ENCODE assay signal across 16 cellular contexts in genomic region chr12:67451206-67451605, GRCh38.
DNase-seq lines count a peak whose midpoint lies in the region; ATAC-seq and TF ChIP-seq lines count a peak whose summit lies in the region.
"Had no signal": no experiment of that assay in that cellular context is flagged by ENCODE, and none has a peak within 500 bp of the region (broad histone marks: within the 10 kb centered on the region; RNA-seq: fewer than 3 reads in every experiment).

No MANE protein-coding gene starts in this region.

- TF ChIP-seq CTCF in GM10266 (IDR thresholded peaks at IDR 0.05; ENCODE audit: control insufficient read depth, insufficient read depth, low read depth, missing control alignments) (peak; percentile 2), natural killer cell (IDR thresholded peaks at IDR 0.05) (no peak), type B pancreatic cell (conservative IDR thresholded peaks at IDR 0.05) (no peak)

- intact Hi-C loops in natural killer cell (cut with micrococcal nuclease): no loop called here
- intact Hi-C loops in posterior vena cava (cut with DNase I): loop anchor here in 1 of 2 donors (10.0 kb wide), 1 partner anchor 194 kb away; the partner anchor contains the start of gene DYRK2

- H3K27ac Mint-ChIP-seq in T-helper 17 cell (peak overlapping the region; percentile 80), natural killer cell (peak overlapping the region; percentile 83 to 95), type B pancreatic cell (no peak overlapping the region)

- H3K9me3 ChIP-seq in T-helper 17 cell (ENCODE audit: control insufficient read depth, low read length, poor library complexity, severe bottlenecking): no peaks in the 10 kb centered on the region
- H3K9me3 ChIP-seq: Caco-2, HAP-1, SJSA1 had no signal

- H3K4me3 Mint-ChIP-seq in T-helper 17 cell (no peak overlapping the region), natural killer cell (no peak overlapping the region), type B pancreatic cell (no peak overlapping the region)
- H3K4me3 Mint-ChIP-seq: CD14-positive monocyte had no signal

- peaks cover 6% of the 10 kb centered on the region for H3K36me3 Mint-ChIP-seq in T-helper 17 cell (ENCODE audit: low read depth)
- H3K36me3 Mint-ChIP-seq in natural killer cell: no peaks in the 10 kb centered on the region
- no peaks in the 10 kb centered on the region for H3K36me3 Mint-ChIP-seq in type B pancreatic cell

- no peak for ATAC-seq in T-helper 17 cell
- ATAC-seq in natural killer cell: no peak

- no peaks in the 10 kb centered on the region for H3K9me3 Mint-ChIP-seq in natural killer cell
- no peaks in the 10 kb centered on the region for H3K9me3 Mint-ChIP-seq in type B pancreatic cell

- peaks cover 6% of the 10 kb centered on the region for H3K27me3 Mint-ChIP-seq in T-helper 17 cell
- H3K27me3 Mint-ChIP-seq in natural killer cell (ENCODE audit: low read depth in 2 of 2): peaks cover 4% of the 10 kb centered on the region in 2 donors
- no peaks in the 10 kb centered on the region for H3K27me3 Mint-ChIP-seq in type B pancreatic cell

- peaks cover 40% of the 10 kb centered on the region for H3K4me1 Mint-ChIP-seq in T-helper 17 cell
- H3K4me1 Mint-ChIP-seq in natural killer cell: peaks cover 27 to 39% of the 10 kb centered on the region in 2 donors
- peaks cover 14% of the 10 kb centered on the region for H3K4me1 Mint-ChIP-seq in type B pancreatic cell (ENCODE audit: unreplicated experiment)

- DNase-seq in GM10266 (ENCODE audit: extremely low spot score): no peak
- DNase-seq in NCI-H146 (lab: John Stamatoyannopoulos, UW): peak; percentile 58
- DNase-seq in T-helper 17 cell: no peak
- DNase-seq in natural killer cell: no peak
- no peak for DNase-seq in iPS-NIHi11 (ENCODE audit: low spot score)
- DNase-seq in posterior vena cava (ENCODE audit: low spot score): no peak
- DNase-seq in type B pancreatic cell (ENCODE audit: extremely low spot score, unreplicated experiment): no peak
- DNase-seq: Caco-2, DMS153, MV-4-11, NCI-H1417, NCI-H2081, NCI-H510A had no signal
